ENCODE assay signal across 26 cellular contexts in the genomic region with DNA sequence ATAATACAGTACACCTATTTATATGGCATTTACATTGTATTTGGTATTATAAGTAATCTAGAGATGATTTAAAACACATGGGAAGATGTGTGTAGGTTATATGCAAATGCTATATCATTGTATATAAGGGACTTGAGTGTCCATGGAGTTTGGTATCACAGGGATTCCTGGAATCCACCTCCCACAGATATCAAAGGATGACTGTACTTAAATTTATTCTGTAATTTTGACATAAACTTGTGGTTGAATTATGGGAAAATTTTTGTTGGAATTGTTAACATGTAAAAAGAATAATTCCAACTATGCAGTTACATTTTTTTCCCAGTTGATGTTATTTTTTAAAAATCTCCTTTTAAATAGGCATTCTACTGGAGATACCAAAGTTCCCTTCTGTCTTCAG. TPM values are rescaled to one million over a fixed set of nuclear protein-coding genes. Genes with fewer than 3 reads are reported as not detected.
DNase-seq lines count a peak whose midpoint lies in the region; ATAC-seq and TF ChIP-seq lines count a peak whose summit lies in the region.
"Had no signal": no experiment of that assay in that cellular context is flagged by ENCODE, and none has a peak within 500 bp of the region (broad histone marks: within the 10 kb centered on the region; RNA-seq: fewer than 3 reads in every experiment).

No MANE protein-coding gene starts in this region.

- peaks cover 87% of the 10 kb centered on the region for H4K20me1 ChIP-seq in smooth muscle cell (ENCODE audit: low read depth)

- no peak overlapping the region for H3K4me2 ChIP-seq in smooth muscle cell

- H3K9me3 Mint-ChIP-seq in activated CD4-positive, alpha-beta T cell treated with anti-CD3 and anti-CD28 coated beads, Interleukin-2, amount 10 ng/mL, durations not matched to agents 24 days and 14 days = no peaks in the 10 kb centered on the region
- no peaks in the 10 kb centered on the region for H3K9me3 Mint-ChIP-seq in activated T-helper 17 cell treated with anti-CD3 and anti-CD28 coated beads, Interleukin-2, amount 50 U/mL, for 72 hours
- H3K9me3 Mint-ChIP-seq: T-helper 1 cell treated with Interleukin-12 subunit alpha and Interleukin-12 subunit beta and Interleukin-4 antibody, amounts not matched to agents 30 μg/mL and 1 μg/mL, for 36 hours had no signal

- H3K36me3 Mint-ChIP-seq in activated CD4-positive, alpha-beta T cell treated with anti-CD3 and anti-CD28 coated beads, Interleukin-2, amount 10 ng/mL, durations not matched to agents 24 days and 14 days (ENCODE audit: low read depth) = peaks cover 54% of the 10 kb centered on the region
- H3K36me3 Mint-ChIP-seq in activated T-helper 17 cell treated with anti-CD3 and anti-CD28 coated beads, Interleukin-2, amount 50 U/mL, for 72 hours (ENCODE audit: low read depth) = peaks cover 96% of the 10 kb centered on the region

- peak overlapping the region; percentile 30 for H3K27ac ChIP-seq in smooth muscle cell (ENCODE audit: low read depth)
- H3K27ac ChIP-seq: 22Rv1, gastrocnemius medialis, lower lobe of right lung had no signal

- H3K9me3 ChIP-seq in smooth muscle cell (replicated peaks; ENCODE audit: low read depth) = no peaks in the 10 kb centered on the region
- H3K9me3 ChIP-seq: gastrocnemius medialis, lower lobe of right lung had no signal

- no peak overlapping the region for H3K4me3 Mint-ChIP-seq in activated CD4-positive, alpha-beta T cell treated with anti-CD3 and anti-CD28 coated beads, Interleukin-2, amount 10 ng/mL, durations not matched to agents 24 days and 14 days
- peak overlapping the region; percentile 45 for H3K4me3 Mint-ChIP-seq in activated T-helper 17 cell treated with anti-CD3 and anti-CD28 coated beads, Interleukin-2, amount 50 U/mL, for 72 hours
- H3K4me3 Mint-ChIP-seq: B cell; T-helper 1 cell treated with Interleukin-12 subunit alpha and Interleukin-12 subunit beta and Interleukin-4 antibody, amounts not matched to agents 30 μg/mL and 1 μg/mL, for 36 hours had no signal

- H3K27ac Mint-ChIP-seq in activated CD4-positive, alpha-beta T cell treated with anti-CD3 and anti-CD28 coated beads, Interleukin-2, amount 10 ng/mL, durations not matched to agents 24 days and 14 days = peak overlapping the region; percentile 62
- no peak overlapping the region for H3K27ac Mint-ChIP-seq in activated T-helper 17 cell treated with anti-CD3 and anti-CD28 coated beads, Interleukin-2, amount 50 U/mL, for 72 hours
- H3K27ac Mint-ChIP-seq: B cell had no signal

- H3K4me1 ChIP-seq in smooth muscle cell (ENCODE audit: low read depth) = no peaks in the 10 kb centered on the region
- H3K4me1 ChIP-seq: gastrocnemius medialis, lower lobe of right lung had no signal

- no peaks in the 10 kb centered on the region for H3K27me3 ChIP-seq in smooth muscle cell (ENCODE audit: low read depth)
- H3K27me3 ChIP-seq: gastrocnemius medialis had no signal

- H3K36me3 ChIP-seq in smooth muscle cell (ENCODE audit: low read depth) = peaks cover 50% of the 10 kb centered on the region

- intact Hi-C loops in activated CD4-positive, alpha-beta T cell treated with anti-CD3 and anti-CD28 coated beads, Interleukin-2, amount 10 ng/mL, durations not matched to agents 24 days and 14 days (cut with micrococcal nuclease) = loop anchor here (5.0 kb wide), 1 partner anchor 58 kb away; no protein-coding TSS in a partner anchor

- H3K4me1 Mint-ChIP-seq in activated CD4-positive, alpha-beta T cell treated with anti-CD3 and anti-CD28 coated beads, Interleukin-2, amount 10 ng/mL, durations not matched to agents 24 days and 14 days = peaks cover 11% of the 10 kb centered on the region
- H3K4me1 Mint-ChIP-seq in activated T-helper 17 cell treated with anti-CD3 and anti-CD28 coated beads, Interleukin-2, amount 50 U/mL, for 72 hours = peaks cover 18% of the 10 kb centered on the region
- H3K4me1 Mint-ChIP-seq: B cell had no signal

- H3K79me2 ChIP-seq in smooth muscle cell (ENCODE audit: low read depth) = peaks cover 73% of the 10 kb centered on the region

- no peak for TF ChIP-seq CTCF in smooth muscle cell (IDR thresholded peaks at IDR 0.05; ENCODE audit: borderline replicate concordance, insufficient read depth, poor library complexity, severe bottlenecking)

- H3K9ac ChIP-seq in smooth muscle cell (ENCODE audit: low read depth) = no peak overlapping the region

- no peak for ATAC-seq in activated T-helper 17 cell treated with anti-CD3 and anti-CD28 coated beads, Interleukin-2, amount 50 U/mL, for 72 hours (replicated peaks)
- no peak for ATAC-seq in HG03342 (IDR thresholded peaks at IDR 0.05; ENCODE audit: unreplicated experiment)
- ATAC-seq: gastrocnemius medialis, lower lobe of right lung had no signal

- peaks cover 20% of the 10 kb centered on the region for H3F3A ChIP-seq in smooth muscle cell (ENCODE audit: low read depth)

- no peaks in the 10 kb centered on the region for H3K27me3 Mint-ChIP-seq in activated CD4-positive, alpha-beta T cell treated with anti-CD3 and anti-CD28 coated beads, Interleukin-2, amount 10 ng/mL, durations not matched to agents 24 days and 14 days
- H3K27me3 Mint-ChIP-seq in activated T-helper 17 cell treated with anti-CD3 and anti-CD28 coated beads, Interleukin-2, amount 50 U/mL, for 72 hours = no peaks in the 10 kb centered on the region
- H3K27me3 Mint-ChIP-seq: B cell had no signal

- H3K4me3 ChIP-seq in smooth muscle cell = no peak overlapping the region
- H3K4me3 ChIP-seq: gastrocnemius medialis, lower lobe of right lung had no signal

- no peak overlapping the region for H2AFZ ChIP-seq in smooth muscle cell (ENCODE audit: low read depth)

- no peak for DNase-seq in activated CD4-positive, alpha-beta T cell treated with anti-CD3 and anti-CD28 coated beads, Interleukin-2, amount 10 ng/mL, durations not matched to agents 24 days and 14 days
- no peak for DNase-seq in activated CD4-positive, alpha-beta T cell treated with anti-CD3 and anti-CD28 coated beads, Interleukin-2, amount 50 U/mL, for 4 hours
- peak; percentile 72 for DNase-seq in fibroblast of peridontal ligament (ENCODE audit: extremely low read depth)
- no peak for DNase-seq in smooth muscle cell (lab: John Stamatoyannopoulos, UW; ENCODE audit: unreplicated experiment)
- DNase-seq in midbrain (lab: John Stamatoyannopoulos, UW) = no peak
- DNase-seq in DMS53 treated with DMSO at 0.1 percent for 48 hours (lab: John Stamatoyannopoulos, UW; ENCODE audit: unreplicated experiment) = no peak
- DNase-seq: activated CD4-positive, alpha-beta T cell treated with anti-CD3 and anti-CD28 coated beads, Interleukin-2, amount 50 U/mL, for 1 hour; activated gamma-delta T cell treated with Interleukin-2 at 50 U/mL for 16 hours; anterior cingulate cortex; DMS53; gastrocnemius medialis; kidney; lower lobe of right lung; NCI-H1048; NCI-H2029; NCI-H446; OCI-M1; SHP77 treated with DMSO at 0.1 percent for 48 hours; small intestine; stimulated activated CD4-positive, alpha-beta T cell treated with anti-CD3 and anti-CD28 coated beads, Interleukin-4, amount 100 ng/mL, for 1 hour; stimulated activated naive CD4-positive, alpha-beta T cell had no signal

RNA-seq across cellular contexts. Expression of a gene that starts 24.0 kb away (rescaled TPM):
- 256 and 266 TPM in 2 replicates for total RNA-seq in activated CD4-positive, alpha-beta T cell treated with anti-CD3 and anti-CD28 coated beads, Interleukin-2, amount 10 ng/mL, durations not matched to agents 24 days and 14 days
- total RNA-seq in activated T-helper 17 cell treated with anti-CD3 and anti-CD28 coated beads, Interleukin-2, amount 50 U/mL, for 72 hours = 100 to 1,000 TPM; 280 to 311 TPM
- total RNA-seq in smooth muscle cell = 454 and 515 TPM in 2 replicates
- polyA plus RNA-seq in smooth muscle cell = 76.2 and 114 TPM in 2 replicates
